ENCODE assay signal across 7 cellular contexts in genomic region chr19:55484571-55485438, GRCh38. TPM values are rescaled to one million over a fixed set of nuclear protein-coding genes. Genes with fewer than 3 reads are reported as not detected.
A peak's percentile ranks its signal among the peaks of the same experiment; 100 is the strongest.
DNase-seq lines count a peak whose midpoint lies in the region; ATAC-seq and TF ChIP-seq lines count a peak whose summit lies in the region.

TSS of gene NAT14 (plus strand) at chr19:55485188. CDS start at chr19:55485709, 521 bp downstream.

- peak within 1 kb of the TSS; percentile 89 for H3K4me3 ChIP-seq in HUES48 (ENCODE audit: low read depth, low read length)
- H3K4me3 ChIP-seq in gastroesophageal sphincter = peak within 1 kb of the TSS; percentile 35 to 58
- peak within 1 kb of the TSS; percentile 87 for H3K4me3 ChIP-seq in osteoblast (ENCODE audit: insufficient read depth, low read length)

- H3K9me3 ChIP-seq in HUES48 (ENCODE audit: control insufficient read depth, insufficient read depth, low read length) = no peaks in the 10 kb centered on the region
- H3K9me3 ChIP-seq in gastroesophageal sphincter = no peaks in the 10 kb centered on the region
- H3K9me3 ChIP-seq in osteoblast (ENCODE audit: low read depth, low read length) = no peaks in the 10 kb centered on the region

- peaks cover 4% of the 10 kb centered on the region; the same call in 1 of the 2 replicates for H3K36me3 ChIP-seq in HUES48 (ENCODE audit: control insufficient read depth, insufficient read depth, low read length)
- peaks cover 0 to 39% of the 10 kb centered on the region in 2 donors for H3K36me3 ChIP-seq in gastroesophageal sphincter
- peaks cover 7% of the 10 kb centered on the region for H3K36me3 ChIP-seq in osteoblast (ENCODE audit: insufficient read depth, low read length)

- peak within 1 kb of the TSS; percentile 86 for H3K27ac Mint-ChIP-seq in type B pancreatic cell

- no peaks in the 10 kb centered on the region for H4K20me1 ChIP-seq in osteoblast (ENCODE audit: insufficient read depth, low read length)

- WGBS in gastroesophageal sphincter (ENCODE audit: low coverage in 1 of 2), 2 donors = 0% methylated on average over 1 of the region's 80 CpGs; no CpG with 5 or more reads in 1 of the 2 donors

- H2AFZ ChIP-seq in osteoblast (ENCODE audit: low read length) = peak within 1 kb of the TSS; percentile 65

- H3K27me3 ChIP-seq in HUES48 (ENCODE audit: control insufficient read depth, insufficient read depth, low read length) (no peaks in the 10 kb centered on the region), gastroesophageal sphincter (no peaks in the 10 kb centered on the region), osteoblast (ENCODE audit: insufficient read depth, low read length) (no peaks in the 10 kb centered on the region)

- H3K9me3 Mint-ChIP-seq in type B pancreatic cell = no peaks in the 10 kb centered on the region

- peaks cover 16% of the 10 kb centered on the region for H3K4me1 Mint-ChIP-seq in type B pancreatic cell (ENCODE audit: unreplicated experiment)

- peak within 1 kb of the TSS; percentile 87 for H3K4me3 Mint-ChIP-seq in type B pancreatic cell

- POLR2A ChIA-PET in RWPE1 (lab: Yijun Ruan, JAX; ENCODE audit: low non-redundant PET) = interaction anchor here (0.5 to 1.2 kb wide), 4 partner anchors 8 to 154 kb away, joined by 3 to 7 read pairs (median 4); partner anchors contain the start of gene ZNF628

- no peaks in the 10 kb centered on the region for H3K27me3 Mint-ChIP-seq in type B pancreatic cell

- ATAC-seq in gastroesophageal sphincter = peak; percentile 37

- DNase-seq in RWPE1 (ENCODE audit: low spot score) (peak; percentile 72), osteoblast (ENCODE audit: insufficient read length, low spot score, missing footprints) (peak; percentile 99), type B pancreatic cell (ENCODE audit: extremely low spot score, unreplicated experiment) (peak; percentile 88)
- peak; percentile 29 to 62 (median 44) for DNase-seq in activated naive CD4-positive, alpha-beta T cell (lab: John Stamatoyannopoulos, UW)

- TF ChIP-seq POLR2A in GM15510 (IDR thresholded peaks at IDR 0.05; ENCODE audit: borderline replicate concordance, extremely low read depth, insufficient read length) (peak; percentile 43), gastroesophageal sphincter (IDR thresholded peaks at IDR 0.05) (no peak)

- TF ChIP-seq CTCF in RWPE1 (conservative IDR thresholded peaks at IDR 0.05; ENCODE audit: low read depth) (no peak), gastroesophageal sphincter (IDR thresholded peaks at IDR 0.05) (no peak), osteoblast (IDR thresholded peaks at IDR 0.05; ENCODE audit: extremely low read depth, low read depth, low read length) (no peak), type B pancreatic cell (conservative IDR thresholded peaks at IDR 0.05) (no peak)

- peak within 1 kb of the TSS; percentile 66 for H3K9ac ChIP-seq in HUES48 (ENCODE audit: low read depth, low read length)

- H3K4me1 ChIP-seq in HUES48 (ENCODE audit: control insufficient read depth, insufficient read depth, low read length) (peaks cover 42% of the 10 kb centered on the region), gastroesophageal sphincter (peaks cover 3 to 67% (median 54%) of the 10 kb centered on the region in 3 donors), osteoblast (ENCODE audit: insufficient read depth, low read length) (peaks cover 45% of the 10 kb centered on the region)

- CTCF ChIA-PET in RWPE1 (lab: Yijun Ruan, JAX) = interaction anchor here (2.7 kb wide), 1 partner anchor 17 kb away, joined by 10 read pairs; no protein-coding TSS in a partner anchor

- H3K79me2 ChIP-seq in osteoblast (ENCODE audit: insufficient read depth, low read length) = peaks cover 24% of the 10 kb centered on the region

- no peak for TF ChIP-seq EP300 in gastroesophageal sphincter (IDR thresholded peaks at IDR 0.05)

- H3K36me3 Mint-ChIP-seq in type B pancreatic cell = no peaks in the 10 kb centered on the region

- H3K4me2 ChIP-seq in osteoblast (ENCODE audit: insufficient read depth, low read length) = peak within 1 kb of the TSS; percentile 88

- H3K27ac ChIP-seq in HUES48 (ENCODE audit: low read depth, low read length) = peak within 1 kb of the TSS; percentile 74
- peak within 1 kb of the TSS; percentile 99 for H3K27ac ChIP-seq in RWPE1
- H3K27ac ChIP-seq in gastroesophageal sphincter = peak within 1 kb of the TSS; percentile 86 to 99 (median 96)
- peak within 1 kb of the TSS; percentile 99 for H3K27ac ChIP-seq in osteoblast (ENCODE audit: low read depth, low read length)

RNA-seq across cellular contexts. Expression of gene NAT14, which starts in this region (rescaled TPM):
- 10 to 100 TPM in 1 of 4 donors, 1 to 10 TPM in 3; 7.4 to 14.0 (median 7.9) TPM for total RNA-seq in gastroesophageal sphincter
- 8.3 and 11.2 TPM in 2 replicates for total RNA-seq in osteoblast
- total RNA-seq in type B pancreatic cell (ENCODE audit: low replicate concordance) = 46.5 and 64.3 TPM in 2 replicates

Comparison
In these comparisons a context has a peak if more than half of its experiments do, and no peak if none do; other contexts are left out.
1. Peak in every context shown above with its lines: DNase-seq, ATAC-seq, H3K4me3 ChIP-seq and H3K27ac ChIP-seq.
2. DNase-seq: peak in every context shown above with its lines; median percentile 99 in osteoblast; 88 in type B pancreatic cell; 72 in RWPE1; 44 in activated naive CD4-positive, alpha-beta T cell.